In genomic region chr6:159745081-159745480, GRCh38 we compare ENCODE assay signal across 17 cellular contexts. TPM values are rescaled to one million over a fixed set of nuclear protein-coding genes. Genes with fewer than 3 reads are reported as not detected.
DNase-seq lines count a peak whose midpoint lies in the region; ATAC-seq and TF ChIP-seq lines count a peak whose summit lies in the region.
"Had no signal": no experiment of that assay in that cellular context is flagged by ENCODE, and none has a peak within 500 bp of the region (broad histone marks: within the 10 kb centered on the region; RNA-seq: fewer than 3 reads in every experiment).

No MANE protein-coding gene starts in this region.

- no peak overlapping the region for H2BK5ac ChIP-seq in trophoblast cell (ENCODE audit: low read depth, low read length, poor library complexity)

- peaks cover 59% of the 10 kb centered on the region for H3K36me3 ChIP-seq in CD8-positive, alpha-beta memory T cell (ENCODE audit: insufficient read depth, low read length)
- H3K36me3 ChIP-seq in trophoblast cell (ENCODE audit: control insufficient read depth in 1 of 2, insufficient read depth in 2 of 2, low read length in 2 of 2) (peaks cover 15 to 29% of the 10 kb centered on the region in 2 experiments), Caco-2 (ENCODE audit: control insufficient read depth, insufficient read depth, low read length) (peaks cover 2% of the 10 kb centered on the region; the same call in 1 of the 2 replicates)

- H2BK12ac ChIP-seq in trophoblast cell (ENCODE audit: low read length): no peak overlapping the region

- no peak overlapping the region for H3K9ac ChIP-seq in trophoblast cell (ENCODE audit: low read length)

- H3K4me1 ChIP-seq in CD8-positive, alpha-beta memory T cell (ENCODE audit: insufficient read depth, low read length): no peaks in the 10 kb centered on the region
- H3K4me1 ChIP-seq in trophoblast cell (ENCODE audit: control insufficient read depth in 1 of 2, insufficient read depth in 2 of 2, low read length in 2 of 2) (no peaks in the 10 kb centered on the region), Caco-2 (no peaks in the 10 kb centered on the region)

- no peak for ATAC-seq in activated T-cell treated with anti-CD3 and anti-CD28 coated beads, Interleukin-2, amount 50 U/mL, for 4 hours
- no peak for ATAC-seq in WTC11
- ATAC-seq: Panc1 had no signal

- no peaks in the 10 kb centered on the region for H3K79me2 ChIP-seq in trophoblast cell (ENCODE audit: control insufficient read depth, insufficient read depth, low read length, poor library complexity)

- H3K4ac ChIP-seq in trophoblast cell (ENCODE audit: low read depth, low read length): no peak overlapping the region

- peaks cover 98% of the 10 kb centered on the region for H3K36me3 Mint-ChIP-seq in activated T-cell treated with anti-CD3 and anti-CD28 coated beads, Interleukin-2, amount 50 U/mL, for 24 hours (ENCODE audit: low read depth)
- peaks cover 63% of the 10 kb centered on the region for H3K36me3 Mint-ChIP-seq in activated T-cell treated with anti-CD3 and anti-CD28 coated beads, Interleukin-2, amount 50 U/mL, for 4 hours (ENCODE audit: insufficient read depth)
- peaks cover 10 to 95% (median 40%) of the 10 kb centered on the region in 3 donors for H3K36me3 Mint-ChIP-seq in CD8-positive, alpha-beta memory T cell
- H3K36me3 Mint-ChIP-seq in dendritic cell treated with granulocyte-macrophage colony-stimulating factor and Interleukin-4, amounts not matched to agents 40 ng/mL and 50 ng/mL, for 4 days (ENCODE audit: low read depth): peaks cover 99% of the 10 kb centered on the region
- peaks cover 86% of the 10 kb centered on the region for H3K36me3 Mint-ChIP-seq in WTC11
- H3K36me3 Mint-ChIP-seq in Caco-2 (ENCODE audit: insufficient read depth, unreplicated experiment): peaks cover 80% of the 10 kb centered on the region

- H3K4me3 ChIP-seq in CD8-positive, alpha-beta memory T cell (ENCODE audit: low read length): no peak overlapping the region
- H3K4me3 ChIP-seq in trophoblast cell (ENCODE audit: low read depth, low read length) (no peak overlapping the region), Caco-2 (ENCODE audit: low read depth, low read length) (no peak overlapping the region)

- H3K4me1 Mint-ChIP-seq in activated T-cell treated with anti-CD3 and anti-CD28 coated beads, Interleukin-2, amount 50 U/mL, for 24 hours (ENCODE audit: low read depth): peaks cover 29% of the 10 kb centered on the region
- peaks cover 14% of the 10 kb centered on the region for H3K4me1 Mint-ChIP-seq in activated T-cell treated with anti-CD3 and anti-CD28 coated beads, Interleukin-2, amount 50 U/mL, for 4 hours (ENCODE audit: low read depth)
- H3K4me1 Mint-ChIP-seq in CD8-positive, alpha-beta memory T cell: peaks cover 17 to 41% (median 28%) of the 10 kb centered on the region in 3 donors
- peaks cover 19% of the 10 kb centered on the region for H3K4me1 Mint-ChIP-seq in dendritic cell treated with granulocyte-macrophage colony-stimulating factor and Interleukin-4, amounts not matched to agents 40 ng/mL and 50 ng/mL, for 4 days (ENCODE audit: low read depth)
- no peaks in the 10 kb centered on the region for H3K4me1 Mint-ChIP-seq in WTC11
- no peaks in the 10 kb centered on the region for H3K4me1 Mint-ChIP-seq in Caco-2 (ENCODE audit: low read depth, unreplicated experiment)
- H3K4me1 Mint-ChIP-seq: H9 had no signal

- no peaks in the 10 kb centered on the region for H3K27me3 Mint-ChIP-seq in activated T-cell treated with anti-CD3 and anti-CD28 coated beads, Interleukin-2, amount 50 U/mL, for 24 hours
- H3K27me3 Mint-ChIP-seq in activated T-cell treated with anti-CD3 and anti-CD28 coated beads, Interleukin-2, amount 50 U/mL, for 4 hours (ENCODE audit: low read depth): no peaks in the 10 kb centered on the region
- no peaks in the 10 kb centered on the region for H3K27me3 Mint-ChIP-seq in CD8-positive, alpha-beta memory T cell
- no peaks in the 10 kb centered on the region for H3K27me3 Mint-ChIP-seq in dendritic cell treated with granulocyte-macrophage colony-stimulating factor and Interleukin-4, amounts not matched to agents 40 ng/mL and 50 ng/mL, for 4 days
- H3K27me3 Mint-ChIP-seq in WTC11 (ENCODE audit: low read depth) (no peaks in the 10 kb centered on the region), Caco-2 (ENCODE audit: insufficient read depth, unreplicated experiment) (no peaks in the 10 kb centered on the region)

- H3K4me3 Mint-ChIP-seq in activated T-cell treated with anti-CD3 and anti-CD28 coated beads, Interleukin-2, amount 50 U/mL, for 24 hours: no peak overlapping the region
- no peak overlapping the region for H3K4me3 Mint-ChIP-seq in activated T-cell treated with anti-CD3 and anti-CD28 coated beads, Interleukin-2, amount 50 U/mL, for 4 hours
- H3K4me3 Mint-ChIP-seq in CD8-positive, alpha-beta memory T cell: no peak overlapping the region
- H3K4me3 Mint-ChIP-seq in dendritic cell treated with granulocyte-macrophage colony-stimulating factor and Interleukin-4, amounts not matched to agents 40 ng/mL and 50 ng/mL, for 4 days: no peak overlapping the region
- H3K4me3 Mint-ChIP-seq in WTC11 (no peak overlapping the region), Caco-2 (ENCODE audit: unreplicated experiment) (no peak overlapping the region)
- H3K4me3 Mint-ChIP-seq: H9 had no signal

- H3K23ac ChIP-seq in trophoblast cell (ENCODE audit: low read length): no peak overlapping the region

- H4K91ac ChIP-seq in trophoblast cell (ENCODE audit: low read depth, low read length): no peak overlapping the region

- no CpG with 5 or more reads among the region's 7 CpGs for WGBS in trophoblast cell (ENCODE audit: extremely low coverage, insufficient coverage, insufficient read length)

- no peaks in the 10 kb centered on the region for H3K9me3 ChIP-seq in CD8-positive, alpha-beta memory T cell (ENCODE audit: low read length)
- no peaks in the 10 kb centered on the region for H3K9me3 ChIP-seq in trophoblast cell (ENCODE audit: insufficient read depth, low read depth, low read length)
- H3K9me3 ChIP-seq in Caco-2: no peaks in the 10 kb centered on the region

- TF ChIP-seq CTCF in WTC11 (IDR thresholded peaks at IDR 0.05) (no peak), Caco-2 (IDR thresholded peaks at IDR 0.05; ENCODE audit: insufficient read depth in 1 of 2, low read depth in 1 of 2, low read length in 1 of 2, severe bottlenecking in 1 of 2, unreplicated experiment in 1 of 2) (no peak)

- no peak overlapping the region for H3K4me2 ChIP-seq in trophoblast cell (ENCODE audit: low read length)

- H3K27ac Mint-ChIP-seq in activated T-cell treated with anti-CD3 and anti-CD28 coated beads, Interleukin-2, amount 50 U/mL, for 24 hours: peak overlapping the region; percentile 84
- peak overlapping the region in 6 of 8 donors; percentile 19 to 77 (median 42) for H3K27ac Mint-ChIP-seq in CD8-positive, alpha-beta memory T cell
- peak overlapping the region; percentile 2 for H3K27ac Mint-ChIP-seq in dendritic cell treated with granulocyte-macrophage colony-stimulating factor and Interleukin-4, amounts not matched to agents 40 ng/mL and 50 ng/mL, for 4 days
- no peak overlapping the region for H3K27ac Mint-ChIP-seq in WTC11
- H3K27ac Mint-ChIP-seq in Caco-2 (ENCODE audit: unreplicated experiment): no peak overlapping the region

- no peak overlapping the region for H2AK5ac ChIP-seq in trophoblast cell (ENCODE audit: low read length)

- H3K27ac ChIP-seq in CD8-positive, alpha-beta memory T cell (ENCODE audit: low read depth, low read length): no peak overlapping the region
- H3K27ac ChIP-seq in trophoblast cell (ENCODE audit: low read depth, low read length): no peak overlapping the region
- H3K27ac ChIP-seq: C4-2B had no signal

- CTCF ChIA-PET in CD8-positive, alpha-beta memory T cell (lab: Charles Lee): no interaction called here
- CTCF ChIA-PET in WTC11 (lab: Charles Lee): no interaction called here
- CTCF ChIA-PET in Caco-2 (lab: Charles Lee): no interaction called here

- H3K9me3 Mint-ChIP-seq in activated T-cell treated with anti-CD3 and anti-CD28 coated beads, Interleukin-2, amount 50 U/mL, for 24 hours: no peaks in the 10 kb centered on the region
- H3K9me3 Mint-ChIP-seq in activated T-cell treated with anti-CD3 and anti-CD28 coated beads, Interleukin-2, amount 50 U/mL, for 4 hours: no peaks in the 10 kb centered on the region
- H3K9me3 Mint-ChIP-seq in CD8-positive, alpha-beta memory T cell: no peaks in the 10 kb centered on the region
- no peaks in the 10 kb centered on the region for H3K9me3 Mint-ChIP-seq in dendritic cell treated with granulocyte-macrophage colony-stimulating factor and Interleukin-4, amounts not matched to agents 40 ng/mL and 50 ng/mL, for 4 days
- H3K9me3 Mint-ChIP-seq in WTC11 (no peaks in the 10 kb centered on the region), Caco-2 (ENCODE audit: unreplicated experiment) (no peaks in the 10 kb centered on the region)
- H3K9me3 Mint-ChIP-seq: H9 had no signal

- H3K27me3 ChIP-seq in CD8-positive, alpha-beta memory T cell (ENCODE audit: insufficient read depth, low read length, poor library complexity, severe bottlenecking): no peaks in the 10 kb centered on the region
- no peaks in the 10 kb centered on the region for H3K27me3 ChIP-seq in trophoblast cell (ENCODE audit: insufficient read depth, low read length)
- H3K27me3 ChIP-seq in Caco-2 (replicated peaks; ENCODE audit: control insufficient read depth, insufficient read depth, low read length): no peaks in the 10 kb centered on the region

- no peak overlapping the region for H4K12ac ChIP-seq in trophoblast cell (ENCODE audit: low read depth, low read length)

- no peak overlapping the region for H2AFZ ChIP-seq in trophoblast cell (ENCODE audit: insufficient read depth, low read length, poor library complexity)

- no peak overlapping the region for H3K14ac ChIP-seq in trophoblast cell (ENCODE audit: low read length)

- H2BK120ac ChIP-seq in trophoblast cell (ENCODE audit: insufficient read depth, low read length, poor library complexity): no peak overlapping the region

- H3K18ac ChIP-seq in trophoblast cell (ENCODE audit: low read length): no peak overlapping the region

- intact Hi-C loops in dendritic cell treated with granulocyte-macrophage colony-stimulating factor and Interleukin-4, amounts not matched to agents 40 ng/mL and 50 ng/mL, for 4 days (cut with micrococcal nuclease): no loop called here
- intact Hi-C loops in Caco-2 (cut with micrococcal nuclease; ENCODE audit: unreplicated experiment): no loop called here

- no peak overlapping the region for H4K8ac ChIP-seq in trophoblast cell (ENCODE audit: low read depth, low read length)

- H3K79me1 ChIP-seq in trophoblast cell (ENCODE audit: low read length): no peaks in the 10 kb centered on the region

- POLR2A ChIA-PET in CD8-positive, alpha-beta memory T cell (lab: Charles Lee): no interaction called here
- POLR2A ChIA-PET in WTC11 (lab: Charles Lee) (no interaction called here), Caco-2 (lab: Charles Lee) (no interaction called here)

- DNase-seq in activated T-cell treated with anti-CD3 and anti-CD28 coated beads, Interleukin-2, amount 50 U/mL, for 24 hours: no peak
- no peak for DNase-seq in activated T-cell treated with anti-CD3 and anti-CD28 coated beads, Interleukin-2, amount 50 U/mL, for 4 hours
- no peak for DNase-seq in CD8-positive, alpha-beta memory T cell
- DNase-seq in trophoblast cell (peak; percentile 65 to 89), WTC11 (ENCODE audit: low spot score) (no peak), Caco-2 (no peak), putamen (ENCODE audit: low spot score) (no peak)
- DNase-seq: DMS79, H9, IMR-90, MV-4-11, NCI-H1417 treated with DMSO at 0.1 percent for 48 hours, NCI-H2081, NCI-H510A treated with DMSO at 0.1 percent for 48 hours had no signal

- BruUV-seq in Caco-2 (replicated peaks; lab: Mats Ljungman, UMichigan): no TSS peak

RNA-seq across cellular contexts. Expression of gene ACAT2, which starts 16.8 kb away (rescaled TPM):
- total RNA-seq in activated T-cell treated with anti-CD3 and anti-CD28 coated beads, Interleukin-2, amount 50 U/mL, for 4 hours: 10 to 100 TPM; 37.2 to 49.0 (median 44.1) TPM
- 10 to 100 TPM; 68.8 to 69.7 TPM for total RNA-seq in CD8-positive, alpha-beta memory T cell
- 33.3 TPM for polyA plus RNA-seq in CD8-positive, alpha-beta memory T cell
- 85.5 and 90.6 TPM in 2 replicates for polyA plus RNA-seq in trophoblast cell (2013)
- total RNA-seq in WTC11 (2021) (96.1 to 138 TPM (median 98.7 TPM) in 3 replicates), Caco-2 (2022) (122 and 131 TPM in 2 replicates)

RNA-seq across cellular contexts. Expression of gene WTAP, which starts 17.8 kb away (rescaled TPM):
- 100 to 1,000 TPM; 103 to 108 (median 104) TPM for total RNA-seq in activated T-cell treated with anti-CD3 and anti-CD28 coated beads, Interleukin-2, amount 50 U/mL, for 4 hours
- 100 to 1,000 TPM in 1 of 2 experiments, 10 to 100 TPM in 1; 95.1 to 103 TPM for total RNA-seq in CD8-positive, alpha-beta memory T cell
- polyA plus RNA-seq in CD8-positive, alpha-beta memory T cell: 149 TPM
- polyA plus RNA-seq in trophoblast cell (2013): 80.7 and 84.4 TPM in 2 replicates
- total RNA-seq in WTC11 (2021): 88.8 to 92.7 TPM (median 91.9 TPM) in 3 replicates
- total RNA-seq in Caco-2 (2022): 109 and 114 TPM in 2 replicates

RNA-seq across cellular contexts. Expression of gene TCP1, which starts 44.3 kb away (rescaled TPM):
- 100 to 1,000 TPM; 623 to 691 (median 686) TPM for total RNA-seq in activated T-cell treated with anti-CD3 and anti-CD28 coated beads, Interleukin-2, amount 50 U/mL, for 4 hours
- total RNA-seq in CD8-positive, alpha-beta memory T cell: 100 to 1,000 TPM; 589 to 617 TPM
- 98.2 TPM for polyA plus RNA-seq in CD8-positive, alpha-beta memory T cell
- polyA plus RNA-seq in trophoblast cell (2013): 141 and 146 TPM in 2 replicates
- total RNA-seq in WTC11 (2021) (293 to 388 TPM (median 301 TPM) in 3 replicates), Caco-2 (2022) (286 and 333 TPM in 2 replicates)

RNA-seq across cellular contexts. Expression of gene MRPL18, which starts 45.2 kb away (rescaled TPM):
- 100 to 1,000 TPM in 2 of 3 donors, 10 to 100 TPM in 1; 99.8 to 111 (median 101) TPM for total RNA-seq in activated T-cell treated with anti-CD3 and anti-CD28 coated beads, Interleukin-2, amount 50 U/mL, for 4 hours
- 100 to 1,000 TPM; 129 to 130 TPM for total RNA-seq in CD8-positive, alpha-beta memory T cell
- 101 TPM for polyA plus RNA-seq in CD8-positive, alpha-beta memory T cell
- 53.3 and 54.2 TPM in 2 replicates for polyA plus RNA-seq in trophoblast cell (2013)
- 81.8 to 95.2 TPM (median 83.0 TPM) in 3 replicates for total RNA-seq in WTC11 (2021)
- total RNA-seq in Caco-2 (2022): 71.1 and 81.0 TPM in 2 replicates

RNA-seq across cellular contexts. Expression of gene SOD2, which starts 52.0 kb away (rescaled TPM):
- total RNA-seq in activated T-cell treated with anti-CD3 and anti-CD28 coated beads, Interleukin-2, amount 50 U/mL, for 4 hours: 100 to 1,000 TPM; 116 to 147 (median 133) TPM
- 10 to 100 TPM; 82.9 to 86.6 TPM for total RNA-seq in CD8-positive, alpha-beta memory T cell
- polyA plus RNA-seq in CD8-positive, alpha-beta memory T cell: 85.0 TPM
- polyA plus RNA-seq in trophoblast cell (2013): 26.7 and 26.8 TPM in 2 replicates
- total RNA-seq in WTC11 (2021) (79.8 to 86.3 TPM (median 82.6 TPM) in 3 replicates), Caco-2 (2022) (109 and 110 TPM in 2 replicates)

Comparison
In these comparisons a context has a peak if more than half of its experiments do, and no peak if none do; other contexts are left out.
1. DNase-seq: peak in trophoblast cell (2 of 2); none in activated T-cell treated with anti-CD3 and anti-CD28 coated beads, Interleukin-2, amount 50 U/mL, for 24 hours (single experiment), activated T-cell treated with anti-CD3 and anti-CD28 coated beads, Interleukin-2, amount 50 U/mL, for 4 hours (single experiment), CD8-positive, alpha-beta memory T cell (0 of 5), WTC11 (single experiment), Caco-2 (0 of 2) and putamen (single experiment).
2. H3K27ac Mint-ChIP-seq: peak in activated T-cell treated with anti-CD3 and anti-CD28 coated beads, Interleukin-2, amount 50 U/mL, for 24 hours (single experiment), CD8-positive, alpha-beta memory T cell (6 of 8) and dendritic cell treated with granulocyte-macrophage colony-stimulating factor and Interleukin-4, amounts not matched to agents 40 ng/mL and 50 ng/mL, for 4 days (single experiment); none in WTC11 (single experiment) and Caco-2 (single experiment).